Comparison of ENCODE assay signal across 28 cellular contexts in genomic region chr7:71457881-71458590, GRCh38.
A peak's percentile ranks its signal among the peaks of the same experiment; 100 is the strongest.
DNase-seq lines count a peak whose midpoint lies in the region; ATAC-seq and TF ChIP-seq lines count a peak whose summit lies in the region.
"Had no signal": no experiment of that assay in that cellular context is flagged by ENCODE, and none has a peak within 500 bp of the region (broad histone marks: within the 10 kb centered on the region; RNA-seq: fewer than 3 reads in every experiment).

No MANE protein-coding gene starts in this region.

- WGBS in HUES64, result 59% methylated on average over 9 of the region's 9 CpGs

- H3K9ac ChIP-seq in HUES64 (ENCODE audit: low read depth, low read length), result peak overlapping the region; percentile 50

- H3K27me3 ChIP-seq in HUES64 (ENCODE audit: insufficient read depth, low read length) (no peaks in the 10 kb centered on the region), left ventricle myocardium inferior (ENCODE audit: low read depth) (no peaks in the 10 kb centered on the region)
- H3K27me3 ChIP-seq: gastrocnemius medialis, SJCRH30, thyroid gland had no signal

- H3K27ac ChIP-seq in HUES64 (ENCODE audit: low read depth, low read length) (peak overlapping the region; percentile 93), left ventricle myocardium inferior (replicated peaks) (peak overlapping the region; percentile 65)
- H3K27ac ChIP-seq: SJCRH30, thyroid gland had no signal

- H3K36me3 ChIP-seq in HUES64 (ENCODE audit: insufficient read depth, low read length) (no peaks in the 10 kb centered on the region), left ventricle myocardium inferior (no peaks in the 10 kb centered on the region)
- H3K36me3 ChIP-seq: gastrocnemius medialis, SJCRH30, thyroid gland had no signal

- H3K9me3 ChIP-seq in HUES64 (ENCODE audit: insufficient read depth, low read depth, low read length) (no peaks in the 10 kb centered on the region), left ventricle myocardium inferior (replicated peaks) (no peaks in the 10 kb centered on the region)
- H3K9me3 ChIP-seq: gastrocnemius medialis, SJCRH30, thyroid gland had no signal

- intact Hi-C loops in left ventricle myocardium inferior (cut with micrococcal nuclease), result no loop called here

- no peak for TF ChIP-seq CTCF in left ventricle myocardium inferior (IDR thresholded peaks at IDR 0.05; ENCODE audit: borderline replicate concordance)

- H3K4me3 ChIP-seq in HUES64 (ENCODE audit: low read length), result no peak overlapping the region
- peak overlapping the region; percentile 30 for H3K4me3 ChIP-seq in left ventricle myocardium inferior
- H3K4me3 ChIP-seq: gastrocnemius medialis, SJCRH30, thyroid gland had no signal

- H3K4me1 ChIP-seq in HUES64 (ENCODE audit: insufficient read depth, low read length) (peaks cover 46% of the 10 kb centered on the region), left ventricle myocardium inferior (peaks cover 56% of the 10 kb centered on the region)
- H3K4me1 ChIP-seq: thyroid gland had no signal

- DNase-seq in Ammon's horn (ENCODE audit: low spot score) (peak; percentile 9), left ventricle myocardium inferior (no peak), myocyte (ENCODE audit: low read depth) (peak; percentile 26), GM03348 (ENCODE audit: low spot score) (no peak), hippocampal formation (lab: John Stamatoyannopoulos, UW) (no peak), MV-4-11 (lab: John Stamatoyannopoulos, UW) (no peak)
- DNase-seq: activated CD4-positive, alpha-beta T cell treated with anti-CD3 and anti-CD28 coated beads, Interleukin-2, amount 50 U/mL, for 1 hour; activated gamma-delta T cell treated with Interleukin-2 at 50 U/mL for 16 hours; activated T-cell treated with anti-CD3 and anti-CD28 coated beads, Interleukin-2, amount 50 U/mL, for 4 hours; CD4-positive, alpha-beta memory T cell; central memory CD4-positive, alpha-beta T cell; gastrocnemius medialis; Kasumi-1; left colon; mesenchymal stem cell; naive B cell; NCI-H146; NCI-H2171; NCI-H510A treated with DMSO at 0.1 percent for 48 hours; nucleus accumbens; small intestine; stimulated activated CD4-positive, alpha-beta T cell treated with anti-CD3 and anti-CD28 coated beads, Interleukin-1b, Interleukin-23, amount 100 ng/mL, for 48 hours; stimulated activated CD8-positive, alpha-beta memory T cell treated with anti-CD3 and anti-CD28 coated beads, Interleukin-4, amount 100 ng/mL, for 48 hours; stimulated activated naive CD8-positive, alpha-beta T cell treated with anti-CD3 and anti-CD28 coated beads, Interleukin-15, amount 100 ng/mL, for 72 hours; thyroid gland had no signal

- no peak for ATAC-seq in HG03442 (IDR thresholded peaks at IDR 0.05; ENCODE audit: unreplicated experiment)
- ATAC-seq: activated T-cell treated with anti-CD3 and anti-CD28 coated beads, Interleukin-2, amount 50 U/mL, for 4 hours; gastrocnemius medialis; left colon; stimulated activated naive CD8-positive, alpha-beta T cell treated with anti-CD3 and anti-CD28 coated beads, Interleukin-15, amount 100 ng/mL, for 72 hours had no signal

Comparison
In these comparisons a context has a peak if more than half of its experiments do, and no peak if none do; other contexts are left out.
1. DNase-seq: peak in Ammon's horn (single experiment) and myocyte (single experiment); none in left ventricle myocardium inferior (single experiment), GM03348 (single experiment), hippocampal formation (0 of 2) and MV-4-11 (single experiment).